ENCODE assay signal across 22 cellular contexts in genomic region chr16:52618753-52619497, GRCh38.
DNase-seq lines count a peak whose midpoint lies in the region; ATAC-seq and TF ChIP-seq lines count a peak whose summit lies in the region.
"Had no signal": no experiment of that assay in that cellular context is flagged by ENCODE, and none has a peak within 500 bp of the region (broad histone marks: within the 10 kb centered on the region; RNA-seq: fewer than 3 reads in every experiment).

No MANE protein-coding gene starts in this region.

- no peak overlapping the region for H3K27ac ChIP-seq in liver (ENCODE audit: low read depth in 1 of 2, low read length in 2 of 2)
- H3K27ac ChIP-seq: 22Rv1, BLaER1, C4-2B had no signal

- H3K9me3 ChIP-seq in liver (ENCODE audit: control insufficient read depth in 4 of 4, low read length in 3 of 4) = no peaks in the 10 kb centered on the region
- H3K9me3 ChIP-seq: BLaER1, Caco-2 had no signal

- no peaks in the 10 kb centered on the region for H3K36me3 ChIP-seq in liver (ENCODE audit: control insufficient read depth in 4 of 4, insufficient read depth in 3 of 4, low read depth in 1 of 4, low read length in 3 of 4)
- H3K36me3 ChIP-seq: BLaER1 had no signal

- no peaks in the 10 kb centered on the region for H3K4me1 Mint-ChIP-seq in activated T-cell treated with anti-CD3 and anti-CD28 coated beads, Interleukin-2, amount 50 U/mL, for 72 hours (ENCODE audit: low read depth)
- H3K4me1 Mint-ChIP-seq: B cell; CD4-positive, CD25-positive, alpha-beta regulatory T cell had no signal

- H3K9me3 Mint-ChIP-seq in activated T-cell treated with anti-CD3 and anti-CD28 coated beads, Interleukin-2, amount 50 U/mL, for 72 hours = peaks cover 8 to 11% of the 10 kb centered on the region in 2 donors
- H3K9me3 Mint-ChIP-seq: GM23338, H9 had no signal

- H3K4me1 ChIP-seq in liver (ENCODE audit: control insufficient read depth in 4 of 4, insufficient read depth in 4 of 4, low read length in 3 of 4) = no peaks in the 10 kb centered on the region
- H3K4me1 ChIP-seq: BLaER1, Caco-2 had no signal

- H3K36me3 Mint-ChIP-seq in activated T-cell treated with anti-CD3 and anti-CD28 coated beads, Interleukin-2, amount 50 U/mL, for 72 hours (ENCODE audit: insufficient read depth in 2 of 2) = no peaks in the 10 kb centered on the region
- H3K36me3 Mint-ChIP-seq: CD4-positive, CD25-positive, alpha-beta regulatory T cell; CD8-positive, alpha-beta T cell had no signal

- H3K27me3 ChIP-seq in liver (ENCODE audit: control insufficient read depth in 4 of 4, insufficient read depth in 4 of 4, low read length in 3 of 4) = no peaks in the 10 kb centered on the region
- H3K27me3 ChIP-seq: BLaER1 had no signal

- no peak overlapping the region for H3K4me3 ChIP-seq in liver (ENCODE audit: low read depth in 1 of 3, low read length in 3 of 3)
- H3K4me3 ChIP-seq: BLaER1, GM12878, GM23338 had no signal

- no peak for ATAC-seq in activated T-cell treated with anti-CD3 and anti-CD28 coated beads, Interleukin-2, amount 50 U/mL, for 72 hours (replicated peaks in 1 of 2)
- no peak for ATAC-seq in HG03457 (IDR thresholded peaks at IDR 0.05; ENCODE audit: unreplicated experiment)
- ATAC-seq: CD8-positive, alpha-beta T cell; GM12878; GM23338; HCT116 had no signal

- no peaks in the 10 kb centered on the region for H3K27me3 Mint-ChIP-seq in activated T-cell treated with anti-CD3 and anti-CD28 coated beads, Interleukin-2, amount 50 U/mL, for 72 hours (ENCODE audit: low read depth)
- H3K27me3 Mint-ChIP-seq: B cell; CD4-positive, CD25-positive, alpha-beta regulatory T cell had no signal

- WGBS in liver = 65% methylated on average over 3 of the region's 3 CpGs

- no peak overlapping the region for H3K27ac Mint-ChIP-seq in activated T-cell treated with anti-CD3 and anti-CD28 coated beads, Interleukin-2, amount 50 U/mL, for 72 hours
- H3K27ac Mint-ChIP-seq: B cell; CD4-positive, CD25-positive, alpha-beta regulatory T cell; CD8-positive, alpha-beta T cell; GM23338; H9 had no signal

- no peak overlapping the region for H3K4me3 Mint-ChIP-seq in activated T-cell treated with anti-CD3 and anti-CD28 coated beads, Interleukin-2, amount 50 U/mL, for 72 hours
- H3K4me3 Mint-ChIP-seq: B cell; CD4-positive, CD25-positive, alpha-beta regulatory T cell; CD8-positive, alpha-beta T cell; GM23338; H9 had no signal

- DNase-seq in DMS53 (lab: John Stamatoyannopoulos, UW) = peak; percentile 45
- DNase-seq in DMS53 treated with DMSO at 0.1 percent for 48 hours (lab: John Stamatoyannopoulos, UW; ENCODE audit: unreplicated experiment) = no peak
- peak; percentile 55 for DNase-seq in kidney tubule cell (ENCODE audit: low spot score)
- DNase-seq in iPS-NIHi7 (ENCODE audit: extremely low spot score) = no peak
- no peak for DNase-seq in activated T-cell treated with anti-CD3 and anti-CD28 coated beads, Interleukin-2, amount 50 U/mL, for 72 hours
- no peak for DNase-seq in inferior parietal cortex (ENCODE audit: extremely low spot score)
- DNase-seq: Caco-2; CD4-positive, CD25-positive, alpha-beta regulatory T cell; CD8-positive, alpha-beta T cell; DMS79; EL; GDM1; H9 had no signal

- no peak overlapping the region for H3K9ac ChIP-seq in liver (ENCODE audit: low read depth in 1 of 2, low read length in 2 of 2)
- H3K9ac ChIP-seq: BLaER1 had no signal

- no peak for TF ChIP-seq CTCF in liver (IDR thresholded peaks at IDR 0.05; ENCODE audit: low read depth, low read length, missing input control)

- no peak for TF ChIP-seq RAD21 in liver (IDR thresholded peaks at IDR 0.05)

TF ChIP-seq in liver, 16 proteins besides CTCF, POLR2A, EP300 and RAD21:
- TF ChIP-seq JUND (IDR thresholded peaks at IDR 0.05) (peak in 1 of 2 donors; percentile 41), GABPA (IDR thresholded peaks at IDR 0.05 in 1 of 2, conservative IDR thresholded peaks at IDR 0.05 in 1 of 2) (no peak), RXRA (IDR thresholded peaks at IDR 0.05) (no peak), NR2F2 (IDR thresholded peaks at IDR 0.05) (no peak), REST (IDR thresholded peaks at IDR 0.05) (no peak), ATF3 (IDR thresholded peaks at IDR 0.05) (no peak), EGR1 (IDR thresholded peaks at IDR 0.05; ENCODE audit: low read depth in 2 of 2) (no peak), YY1 (IDR thresholded peaks at IDR 0.05) (peak; percentile 27), FOXA2 (IDR thresholded peaks at IDR 0.05) (no peak), TAF1 (conservative IDR thresholded peaks at IDR 0.05) (no peak), HNF4A (conservative IDR thresholded peaks at IDR 0.05) (peak in 1 of 2 donors; percentile 38)
- TF ChIP-seq, protein P1, sequence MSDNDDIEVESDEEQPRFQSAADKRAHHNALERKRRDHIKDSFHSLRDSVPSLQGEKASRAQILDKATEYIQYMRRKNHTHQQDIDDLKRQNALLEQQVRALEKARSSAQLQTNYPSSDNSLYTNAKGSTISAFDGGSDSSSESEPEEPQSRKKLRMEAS (IDR thresholded peaks at IDR 0.05) = no peak

Comparison
In these comparisons a context has a peak if more than half of its experiments do, and no peak if none do; other contexts are left out.
1. DNase-seq: peak in DMS53 (single experiment) and kidney tubule cell (single experiment); none in DMS53 treated with DMSO at 0.1 percent for 48 hours (single experiment), iPS-NIHi7 (single experiment), activated T-cell treated with anti-CD3 and anti-CD28 coated beads, Interleukin-2, amount 50 U/mL, for 72 hours (0 of 2) and inferior parietal cortex (single experiment).